In genomic region chr22:31579835-31580242, GRCh38 we compare ENCODE assay signal across 1 cellular context.
TF ChIP-seq lines count a peak whose summit lies in the region.

No MANE protein-coding gene starts in this region.

TF ChIP-seq in HepG2, 621 proteins besides CTCF, POLR2A, EP300 and RAD21 (continued from another document and continues in another):
- TF ChIP-seq ARID4A (CRISPR knock-in tag; IDR thresholded peaks at IDR 0.05; ENCODE audit: borderline replicate concordance) (peak; percentile 38; the same call in 1 of the 2 replicates), ZNF577 (CRISPR knock-in tag; IDR thresholded peaks at IDR 0.05; ENCODE audit: borderline replicate concordance, low read depth) (no peak), LBX2 (CRISPR knock-in tag; IDR thresholded peaks at IDR 0.05; ENCODE audit: borderline replicate concordance) (no peak), ZNF256 (CRISPR knock-in tag; conservative IDR thresholded peaks at IDR 0.05) (no peak), NR2F1 (CRISPR knock-in tag; IDR thresholded peaks at IDR 0.05) (peak; percentile 28 to 66; a peak in 3 of 4 replicates), HNRNPUL1 (IDR thresholded peaks at IDR 0.05; ENCODE audit: low read depth, low read length) (no peak), ZNF275 (CRISPR knock-in tag; IDR thresholded peaks at IDR 0.05; ENCODE audit: borderline replicate concordance) (no peak), ARNT2 (CRISPR knock-in tag; IDR thresholded peaks at IDR 0.05; ENCODE audit: low read depth) (no peak), ZFP82 (CRISPR knock-in tag; IDR thresholded peaks at IDR 0.05; ENCODE audit: borderline replicate concordance) (no peak), ZXDC (CRISPR knock-in tag; IDR thresholded peaks at IDR 0.05) (no peak), TSC22D2 (CRISPR knock-in tag; IDR thresholded peaks at IDR 0.05; ENCODE audit: borderline replicate concordance) (no peak), SIX4 (CRISPR knock-in tag; IDR thresholded peaks at IDR 0.05) (peak; percentile 65; the same call in 1 of the 2 replicates), ZBTB1 (CRISPR knock-in tag; IDR thresholded peaks at IDR 0.05; ENCODE audit: borderline replicate concordance) (no peak), STAG1 (CRISPR knock-in tag; IDR thresholded peaks at IDR 0.05) (peak; percentile 26; the same call in 1 of the 2 replicates), ZFY (CRISPR knock-in tag; IDR thresholded peaks at IDR 0.05) (peak; percentile 19; the same call in 1 of the 2 replicates), IKZF4 (CRISPR knock-in tag; IDR thresholded peaks at IDR 0.05; ENCODE audit: borderline replicate concordance, low read depth, not compliant biosample characterization) (no peak), MEF2D (CRISPR knock-in tag; IDR thresholded peaks at IDR 0.05) (peak; percentile 82; the same call in 1 of the 2 replicates), HDAC1 (CRISPR knock-in tag; IDR thresholded peaks at IDR 0.05) (peak; percentile 95), DMAP1 (CRISPR knock-in tag; IDR thresholded peaks at IDR 0.05) (peak; percentile 54; the same call in 1 of the 2 replicates), PITX1 (CRISPR knock-in tag; IDR thresholded peaks at IDR 0.05) (no peak; the same call in 1 of the 2 replicates), ZNF333 (CRISPR knock-in tag; IDR thresholded peaks at IDR 0.05; ENCODE audit: borderline replicate concordance) (no peak)
- TF ChIP-seq, protein P1, sequence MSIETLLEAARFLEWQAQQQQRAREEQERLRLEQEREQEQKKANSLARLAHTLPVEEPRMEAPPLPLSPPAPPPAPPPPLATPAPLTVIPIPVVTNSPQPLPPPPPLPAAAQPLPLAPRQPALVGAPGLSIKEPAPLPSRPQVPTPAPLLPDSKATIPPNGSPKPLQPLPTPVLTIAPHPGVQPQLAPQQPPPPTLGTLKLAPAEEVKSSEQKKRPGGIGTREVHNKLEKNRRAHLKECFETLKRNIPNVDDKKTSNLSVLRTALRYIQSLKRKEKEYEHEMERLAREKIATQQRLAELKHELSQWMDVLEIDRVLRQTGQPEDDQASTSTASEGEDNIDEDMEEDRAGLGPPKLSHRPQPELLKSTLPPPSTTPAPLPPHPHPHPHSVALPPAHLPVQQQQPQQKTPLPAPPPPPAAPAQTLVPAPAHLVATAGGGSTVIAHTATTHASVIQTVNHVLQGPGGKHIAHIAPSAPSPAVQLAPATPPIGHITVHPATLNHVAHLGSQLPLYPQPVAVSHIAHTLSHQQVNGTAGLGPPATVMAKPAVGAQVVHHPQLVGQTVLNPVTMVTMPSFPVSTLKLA (IDR thresholded peaks at IDR 0.05) = peak; percentile 74
- TF ChIP-seq, protein P2, sequence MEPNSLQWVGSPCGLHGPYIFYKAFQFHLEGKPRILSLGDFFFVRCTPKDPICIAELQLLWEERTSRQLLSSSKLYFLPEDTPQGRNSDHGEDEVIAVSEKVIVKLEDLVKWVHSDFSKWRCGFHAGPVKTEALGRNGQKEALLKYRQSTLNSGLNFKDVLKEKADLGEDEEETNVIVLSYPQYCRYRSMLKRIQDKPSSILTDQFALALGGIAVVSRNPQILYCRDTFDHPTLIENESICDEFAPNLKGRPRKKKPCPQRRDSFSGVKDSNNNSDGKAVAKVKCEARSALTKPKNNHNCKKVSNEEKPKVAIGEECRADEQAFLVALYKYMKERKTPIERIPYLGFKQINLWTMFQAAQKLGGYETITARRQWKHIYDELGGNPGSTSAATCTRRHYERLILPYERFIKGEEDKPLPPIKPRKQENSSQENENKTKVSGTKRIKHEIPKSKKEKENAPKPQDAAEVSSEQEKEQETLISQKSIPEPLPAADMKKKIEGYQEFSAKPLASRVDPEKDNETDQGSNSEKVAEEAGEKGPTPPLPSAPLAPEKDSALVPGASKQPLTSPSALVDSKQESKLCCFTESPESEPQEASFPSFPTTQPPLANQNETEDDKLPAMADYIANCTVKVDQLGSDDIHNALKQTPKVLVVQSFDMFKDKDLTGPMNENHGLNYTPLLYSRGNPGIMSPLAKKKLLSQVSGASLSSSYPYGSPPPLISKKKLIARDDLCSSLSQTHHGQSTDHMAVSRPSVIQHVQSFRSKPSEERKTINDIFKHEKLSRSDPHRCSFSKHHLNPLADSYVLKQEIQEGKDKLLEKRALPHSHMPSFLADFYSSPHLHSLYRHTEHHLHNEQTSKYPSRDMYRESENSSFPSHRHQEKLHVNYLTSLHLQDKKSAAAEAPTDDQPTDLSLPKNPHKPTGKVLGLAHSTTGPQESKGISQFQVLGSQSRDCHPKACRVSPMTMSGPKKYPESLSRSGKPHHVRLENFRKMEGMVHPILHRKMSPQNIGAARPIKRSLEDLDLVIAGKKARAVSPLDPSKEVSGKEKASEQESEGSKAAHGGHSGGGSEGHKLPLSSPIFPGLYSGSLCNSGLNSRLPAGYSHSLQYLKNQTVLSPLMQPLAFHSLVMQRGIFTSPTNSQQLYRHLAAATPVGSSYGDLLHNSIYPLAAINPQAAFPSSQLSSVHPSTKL (CRISPR knock-in tag; IDR thresholded peaks at IDR 0.05) = peak; percentile 95
- TF ChIP-seq, protein P3, sequence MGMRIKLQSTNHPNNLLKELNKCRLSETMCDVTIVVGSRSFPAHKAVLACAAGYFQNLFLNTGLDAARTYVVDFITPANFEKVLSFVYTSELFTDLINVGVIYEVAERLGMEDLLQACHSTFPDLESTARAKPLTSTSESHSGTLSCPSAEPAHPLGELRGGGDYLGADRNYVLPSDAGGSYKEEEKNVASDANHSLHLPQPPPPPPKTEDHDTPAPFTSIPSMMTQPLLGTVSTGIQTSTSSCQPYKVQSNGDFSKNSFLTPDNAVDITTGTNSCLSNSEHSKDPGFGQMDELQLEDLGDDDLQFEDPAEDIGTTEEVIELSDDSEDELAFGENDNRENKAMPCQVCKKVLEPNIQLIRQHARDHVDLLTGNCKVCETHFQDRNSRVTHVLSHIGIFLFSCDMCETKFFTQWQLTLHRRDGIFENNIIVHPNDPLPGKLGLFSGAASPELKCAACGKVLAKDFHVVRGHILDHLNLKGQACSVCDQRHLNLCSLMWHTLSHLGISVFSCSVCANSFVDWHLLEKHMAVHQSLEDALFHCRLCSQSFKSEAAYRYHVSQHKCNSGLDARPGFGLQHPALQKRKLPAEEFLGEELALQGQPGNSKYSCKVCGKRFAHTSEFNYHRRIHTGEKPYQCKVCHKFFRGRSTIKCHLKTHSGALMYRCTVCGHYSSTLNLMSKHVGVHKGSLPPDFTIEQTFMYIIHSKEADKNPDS (CRISPR knock-in tag; IDR thresholded peaks at IDR 0.05) = no peak
- TF ChIP-seq, protein P4, sequence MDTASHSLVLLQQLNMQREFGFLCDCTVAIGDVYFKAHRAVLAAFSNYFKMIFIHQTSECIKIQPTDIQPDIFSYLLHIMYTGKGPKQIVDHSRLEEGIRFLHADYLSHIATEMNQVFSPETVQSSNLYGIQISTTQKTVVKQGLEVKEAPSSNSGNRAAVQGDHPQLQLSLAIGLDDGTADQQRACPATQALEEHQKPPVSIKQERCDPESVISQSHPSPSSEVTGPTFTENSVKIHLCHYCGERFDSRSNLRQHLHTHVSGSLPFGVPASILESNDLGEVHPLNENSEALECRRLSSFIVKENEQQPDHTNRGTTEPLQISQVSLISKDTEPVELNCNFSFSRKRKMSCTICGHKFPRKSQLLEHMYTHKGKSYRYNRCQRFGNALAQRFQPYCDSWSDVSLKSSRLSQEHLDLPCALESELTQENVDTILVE (CRISPR knock-in tag; IDR thresholded peaks at IDR 0.05) = no peak
- TF ChIP-seq, protein P5, sequence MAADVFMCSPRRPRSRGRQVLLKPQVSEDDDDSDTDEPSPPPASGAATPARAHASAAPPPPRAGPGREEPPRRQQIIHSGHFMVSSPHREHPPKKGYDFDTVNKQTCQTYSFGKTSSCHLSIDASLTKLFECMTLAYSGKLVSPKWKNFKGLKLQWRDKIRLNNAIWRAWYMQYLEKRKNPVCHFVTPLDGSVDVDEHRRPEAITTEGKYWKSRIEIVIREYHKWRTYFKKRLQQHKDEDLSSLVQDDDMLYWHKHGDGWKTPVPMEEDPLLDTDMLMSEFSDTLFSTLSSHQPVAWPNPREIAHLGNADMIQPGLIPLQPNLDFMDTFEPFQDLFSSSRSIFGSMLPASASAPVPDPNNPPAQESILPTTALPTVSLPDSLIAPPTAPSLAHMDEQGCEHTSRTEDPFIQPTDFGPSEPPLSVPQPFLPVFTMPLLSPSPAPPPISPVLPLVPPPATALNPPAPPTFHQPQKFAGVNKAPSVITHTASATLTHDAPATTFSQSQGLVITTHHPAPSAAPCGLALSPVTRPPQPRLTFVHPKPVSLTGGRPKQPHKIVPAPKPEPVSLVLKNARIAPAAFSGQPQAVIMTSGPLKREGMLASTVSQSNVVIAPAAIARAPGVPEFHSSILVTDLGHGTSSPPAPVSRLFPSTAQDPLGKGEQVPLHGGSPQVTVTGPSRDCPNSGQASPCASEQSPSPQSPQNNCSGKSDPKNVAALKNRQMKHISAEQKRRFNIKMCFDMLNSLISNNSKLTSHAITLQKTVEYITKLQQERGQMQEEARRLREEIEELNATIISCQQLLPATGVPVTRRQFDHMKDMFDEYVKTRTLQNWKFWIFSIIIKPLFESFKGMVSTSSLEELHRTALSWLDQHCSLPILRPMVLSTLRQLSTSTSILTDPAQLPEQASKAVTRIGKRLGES (CRISPR knock-in tag; IDR thresholded peaks at IDR 0.05; ENCODE audit: borderline replicate concordance) = no peak
- TF ChIP-seq, protein P6, sequence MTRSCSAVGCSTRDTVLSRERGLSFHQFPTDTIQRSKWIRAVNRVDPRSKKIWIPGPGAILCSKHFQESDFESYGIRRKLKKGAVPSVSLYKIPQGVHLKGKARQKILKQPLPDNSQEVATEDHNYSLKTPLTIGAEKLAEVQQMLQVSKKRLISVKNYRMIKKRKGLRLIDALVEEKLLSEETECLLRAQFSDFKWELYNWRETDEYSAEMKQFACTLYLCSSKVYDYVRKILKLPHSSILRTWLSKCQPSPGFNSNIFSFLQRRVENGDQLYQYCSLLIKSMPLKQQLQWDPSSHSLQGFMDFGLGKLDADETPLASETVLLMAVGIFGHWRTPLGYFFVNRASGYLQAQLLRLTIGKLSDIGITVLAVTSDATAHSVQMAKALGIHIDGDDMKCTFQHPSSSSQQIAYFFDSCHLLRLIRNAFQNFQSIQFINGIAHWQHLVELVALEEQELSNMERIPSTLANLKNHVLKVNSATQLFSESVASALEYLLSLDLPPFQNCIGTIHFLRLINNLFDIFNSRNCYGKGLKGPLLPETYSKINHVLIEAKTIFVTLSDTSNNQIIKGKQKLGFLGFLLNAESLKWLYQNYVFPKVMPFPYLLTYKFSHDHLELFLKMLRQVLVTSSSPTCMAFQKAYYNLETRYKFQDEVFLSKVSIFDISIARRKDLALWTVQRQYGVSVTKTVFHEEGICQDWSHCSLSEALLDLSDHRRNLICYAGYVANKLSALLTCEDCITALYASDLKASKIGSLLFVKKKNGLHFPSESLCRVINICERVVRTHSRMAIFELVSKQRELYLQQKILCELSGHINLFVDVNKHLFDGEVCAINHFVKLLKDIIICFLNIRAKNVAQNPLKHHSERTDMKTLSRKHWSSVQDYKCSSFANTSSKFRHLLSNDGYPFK (CRISPR knock-in tag; IDR thresholded peaks at IDR 0.05; ENCODE audit: borderline replicate concordance) = no peak
